6 cellular contexts compared by ENCODE assay signal in the genomic region with DNA sequence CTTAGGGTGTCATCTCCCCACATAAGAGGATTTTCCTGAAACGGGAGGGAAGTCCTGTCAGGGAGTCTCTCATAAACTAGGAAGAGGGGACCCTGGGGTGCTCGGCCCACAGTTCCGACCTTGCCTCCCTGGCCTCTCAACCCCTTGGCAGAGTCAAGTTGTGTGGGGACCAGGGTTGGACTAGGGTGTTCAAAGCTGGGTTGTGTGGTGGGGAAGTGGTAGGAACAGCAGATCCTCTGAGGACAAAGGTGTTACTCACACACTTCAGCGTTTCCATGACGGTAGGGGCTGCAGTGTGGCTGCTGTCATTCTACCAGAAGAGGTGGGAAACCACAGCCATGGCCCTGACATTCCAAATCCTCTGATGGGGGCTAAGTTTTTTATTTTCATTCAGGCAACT. TPM values are rescaled to one million over a fixed set of nuclear protein-coding genes. Genes with fewer than 3 reads are reported as not detected.
"Had no signal": no experiment of that assay in that cellular context is flagged by ENCODE, and none has a peak within 500 bp of the region (broad histone marks: within the 10 kb centered on the region; RNA-seq: fewer than 3 reads in every experiment).

No MANE protein-coding gene starts in this region.

RNA-seq across cellular contexts. Expression of a gene that starts 2.7 kb away (rescaled TPM):
- total RNA-seq: HepG2, HT-29, HT1080, IMR-90, K562 had no signal
- polyA plus RNA-seq: HepG2, IMR-90, K562 had no signal

RNA-seq across cellular contexts. Expression of a gene that starts 15.1 kb away (rescaled TPM):
- total RNA-seq: HepG2, HT-29, HT1080, IMR-90, K562 had no signal
- polyA plus RNA-seq: HepG2, IMR-90, K562 had no signal

RNA-seq across cellular contexts. Expression of a gene that starts 18.9 kb away (rescaled TPM):
- total RNA-seq: HepG2, HT-29, HT1080, IMR-90, K562 had no signal
- polyA plus RNA-seq: HepG2, IMR-90, K562 had no signal

RNA-seq across cellular contexts. Expression of a gene that starts 31.7 kb away (rescaled TPM):
- total RNA-seq: HepG2, HT-29, HT1080, IMR-90, K562 had no signal
- polyA plus RNA-seq: HepG2, IgD-negative memory B cell, IMR-90, K562 had no signal

RNA-seq across cellular contexts. Expression of a gene that starts 38.9 kb away (rescaled TPM):
- total RNA-seq: HepG2, HT-29, HT1080, IMR-90, K562 had no signal
- polyA plus RNA-seq: HepG2, IMR-90, K562 had no signal
